Comparison of ENCODE assay signal across 16 cellular contexts in the genomic region with DNA sequence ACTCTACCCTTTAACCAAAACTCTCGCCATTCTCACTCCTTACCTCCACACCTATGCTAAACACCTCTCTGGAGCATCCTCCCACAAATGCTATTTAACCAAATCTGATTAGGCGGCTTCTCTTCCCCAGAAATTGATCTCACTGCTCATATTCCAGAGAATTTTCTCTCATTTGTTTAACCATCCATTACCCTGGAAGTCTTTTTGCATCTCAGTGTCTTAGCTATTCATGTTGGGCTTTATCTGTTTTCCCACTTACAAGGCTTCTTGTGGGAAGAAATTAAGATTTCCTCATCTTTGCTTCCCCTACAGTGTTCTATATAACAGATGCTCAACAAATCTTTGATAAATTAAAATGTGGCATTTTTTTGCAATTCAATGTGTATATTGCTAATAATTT. TPM values are rescaled to one million over a fixed set of nuclear protein-coding genes. Genes with fewer than 3 reads are reported as not detected.
A peak's percentile ranks its signal among the peaks of the same experiment; 100 is the strongest.
DNase-seq lines count a peak whose midpoint lies in the region; ATAC-seq and TF ChIP-seq lines count a peak whose summit lies in the region.
"Had no signal": no experiment of that assay in that cellular context is flagged by ENCODE, and none has a peak within 500 bp of the region (broad histone marks: within the 10 kb centered on the region; RNA-seq: fewer than 3 reads in every experiment).

No MANE protein-coding gene starts in this region.

- no peaks in the 10 kb centered on the region for H3K9me2 ChIP-seq in GM23338 (ENCODE audit: insufficient read depth)

- H3F3A ChIP-seq in GM23338 (replicated peaks; ENCODE audit: low read depth) = peaks cover 33% of the 10 kb centered on the region; the same call in 1 of the 2 replicates

- H3K4me2 ChIP-seq in GM23338 = no peak overlapping the region

- H3K4me1 Mint-ChIP-seq in CD8-positive, alpha-beta memory T cell = peaks cover 8 to 9% (median 9%) of the 10 kb centered on the region in 3 donors
- peaks cover 11% of the 10 kb centered on the region; the same call in 2 of the 3 replicates for H3K4me1 Mint-ChIP-seq in GM23338
- H3K4me1 Mint-ChIP-seq in WTC11 = peaks cover 10% of the 10 kb centered on the region
- H3K4me1 Mint-ChIP-seq in neural crest cell = peaks cover 15% of the 10 kb centered on the region

- ATAC-seq in GM23338 (no peak), WTC11 (no peak), HG02981 (IDR thresholded peaks at IDR 0.05; ENCODE audit: unreplicated experiment) (no peak)
- ATAC-seq: HCT116 had no signal

- no peak overlapping the region for H3K27ac ChIP-seq in CD8-positive, alpha-beta memory T cell (ENCODE audit: low read depth, low read length)
- H3K27ac ChIP-seq in GM23338 (ENCODE audit: low read depth) = 0 out of 2 replicates have a peak overlapping the region, but pooled peaks have one; percentile 61
- H3K27ac ChIP-seq: GM23248 had no signal

- no peaks in the 10 kb centered on the region for H3K9me3 ChIP-seq in CD8-positive, alpha-beta memory T cell (ENCODE audit: low read length)
- H3K9me3 ChIP-seq: Caco-2 had no signal

- peaks cover 1% of the 10 kb centered on the region for H3K4me1 ChIP-seq in CD8-positive, alpha-beta memory T cell (ENCODE audit: insufficient read depth, low read length)
- H3K4me1 ChIP-seq in GM23338 (ENCODE audit: insufficient read depth) = no peaks in the 10 kb centered on the region

- TF ChIP-seq CTCF in GM23338 (conservative IDR thresholded peaks at IDR 0.05; ENCODE audit: low read depth in 2 of 2) (no peak), WTC11 (IDR thresholded peaks at IDR 0.05) (no peak), neural crest cell (conservative IDR thresholded peaks at IDR 0.05) (no peak)

- H3K79me2 ChIP-seq in GM23338 (replicated peaks; ENCODE audit: insufficient read depth) = no peaks in the 10 kb centered on the region

- no peaks in the 10 kb centered on the region for H3K27me3 ChIP-seq in CD8-positive, alpha-beta memory T cell (ENCODE audit: insufficient read depth, low read length, poor library complexity, severe bottlenecking)
- H3K27me3 ChIP-seq in GM23338 (ENCODE audit: insufficient read depth) = no peaks in the 10 kb centered on the region

- no peak overlapping the region for H3K4me3 Mint-ChIP-seq in CD8-positive, alpha-beta memory T cell
- no peak overlapping the region for H3K4me3 Mint-ChIP-seq in GM23338
- H3K4me3 Mint-ChIP-seq in WTC11 = no peak overlapping the region
- no peak overlapping the region for H3K4me3 Mint-ChIP-seq in neural crest cell
- H3K4me3 Mint-ChIP-seq: H9, HFFc6 had no signal

- H3K36me3 Mint-ChIP-seq in CD8-positive, alpha-beta memory T cell = peaks cover 0 to 42% (median 8%) of the 10 kb centered on the region in 3 donors
- H3K36me3 Mint-ChIP-seq in GM23338 (ENCODE audit: low read depth) (peaks cover 34% of the 10 kb centered on the region), WTC11 (peaks cover 31% of the 10 kb centered on the region), neural crest cell (ENCODE audit: low read depth) (peaks cover 1% of the 10 kb centered on the region)

- DNase-seq in CD8-positive, alpha-beta memory T cell = no peak
- DNase-seq in GM23338 (ENCODE audit: low spot score) (no peak), WTC11 (ENCODE audit: low spot score) (no peak), neural crest cell (ENCODE audit: low read depth, low spot score) (no peak), KG1 (lab: John Stamatoyannopoulos, UW) (no peak), germinal center (ENCODE audit: low spot score) (no peak)
- DNase-seq: C1 segment of cervical spinal cord; Caco-2; CD4-positive, alpha-beta memory T cell; DMS153; DND-41; GM23248; H9; HFFc6 had no signal

- POLR2A ChIA-PET in CD8-positive, alpha-beta memory T cell (lab: Charles Lee) = no interaction called here
- POLR2A ChIA-PET in WTC11 (lab: Charles Lee) = no interaction called here

- no peak overlapping the region for H3K4me3 ChIP-seq in CD8-positive, alpha-beta memory T cell (ENCODE audit: low read length)
- H3K4me3 ChIP-seq in GM23338 = no peak overlapping the region
- H3K4me3 ChIP-seq: GM23248 had no signal

- H2AFZ ChIP-seq in GM23338 = no peak overlapping the region
- H2AFZ ChIP-seq: GM23248 had no signal

- no peaks in the 10 kb centered on the region for H3K36me3 ChIP-seq in CD8-positive, alpha-beta memory T cell (ENCODE audit: insufficient read depth, low read length)
- H3K36me3 ChIP-seq in GM23338 (ENCODE audit: insufficient read depth) = peaks cover 29% of the 10 kb centered on the region; the same call in 1 of the 2 replicates

- H4K20me1 ChIP-seq in GM23338 (replicated peaks; ENCODE audit: insufficient read depth) = no peaks in the 10 kb centered on the region

- no peaks in the 10 kb centered on the region for H3K9me3 Mint-ChIP-seq in CD8-positive, alpha-beta memory T cell
- H3K9me3 Mint-ChIP-seq in GM23338 (no peaks in the 10 kb centered on the region), WTC11 (no peaks in the 10 kb centered on the region), neural crest cell (no peaks in the 10 kb centered on the region)
- H3K9me3 Mint-ChIP-seq: CD4-positive, alpha-beta memory T cell; H9; HFFc6 had no signal

- CTCF ChIA-PET in CD8-positive, alpha-beta memory T cell (lab: Charles Lee) = no interaction called here
- CTCF ChIA-PET in WTC11 (lab: Charles Lee) = interaction anchor here (1.2 to 2.9 kb wide), 2 partner anchors 108 to 1105 kb away, joined by 3 to 18 read pairs; a partner anchor contains a TSS

- no peaks in the 10 kb centered on the region for H3K27me3 Mint-ChIP-seq in CD8-positive, alpha-beta memory T cell
- H3K27me3 Mint-ChIP-seq in GM23338 (ENCODE audit: insufficient read depth, low read depth, poor library complexity) (peaks cover 3% of the 10 kb centered on the region), WTC11 (ENCODE audit: low read depth) (no peaks in the 10 kb centered on the region), neural crest cell (ENCODE audit: low read depth) (no peaks in the 10 kb centered on the region)
- H3K27me3 Mint-ChIP-seq: CD4-positive, alpha-beta memory T cell had no signal

- peak overlapping the region in 5 of 8 donors; percentile 4 to 90 (median 30) for H3K27ac Mint-ChIP-seq in CD8-positive, alpha-beta memory T cell
- H3K27ac Mint-ChIP-seq in GM23338 = no peak overlapping the region
- H3K27ac Mint-ChIP-seq in WTC11 = peak overlapping the region; percentile 14; the same call in 1 of the 2 replicates
- peak overlapping the region; percentile 72 for H3K27ac Mint-ChIP-seq in neural crest cell (ENCODE audit: unreplicated experiment)
- H3K27ac Mint-ChIP-seq: HFFc6 had no signal

TF ChIP-seq in GM23338, 12 proteins besides CTCF, POLR2A, EP300 and RAD21 (continues in another document):
- TF ChIP-seq CREB1 (CRISPR knock-in tag; IDR thresholded peaks at IDR 0.05; ENCODE audit: low read depth) (no peak), POLR2AphosphoS5 (IDR thresholded peaks at IDR 0.05; ENCODE audit: low read depth) (no peak), STAT1 (IDR thresholded peaks at IDR 0.05; ENCODE audit: unreplicated experiment) (no peak), JUNB (IDR thresholded peaks at IDR 0.05; ENCODE audit: unreplicated experiment) (no peak), EZH2 (IDR thresholded peaks at IDR 0.05; ENCODE audit: low read depth, unreplicated experiment) (no peak)

TF ChIP-seq in WTC11, 78 proteins besides CTCF, POLR2A, EP300 and RAD21 (continues in another document):
- TF ChIP-seq, protein P1, sequence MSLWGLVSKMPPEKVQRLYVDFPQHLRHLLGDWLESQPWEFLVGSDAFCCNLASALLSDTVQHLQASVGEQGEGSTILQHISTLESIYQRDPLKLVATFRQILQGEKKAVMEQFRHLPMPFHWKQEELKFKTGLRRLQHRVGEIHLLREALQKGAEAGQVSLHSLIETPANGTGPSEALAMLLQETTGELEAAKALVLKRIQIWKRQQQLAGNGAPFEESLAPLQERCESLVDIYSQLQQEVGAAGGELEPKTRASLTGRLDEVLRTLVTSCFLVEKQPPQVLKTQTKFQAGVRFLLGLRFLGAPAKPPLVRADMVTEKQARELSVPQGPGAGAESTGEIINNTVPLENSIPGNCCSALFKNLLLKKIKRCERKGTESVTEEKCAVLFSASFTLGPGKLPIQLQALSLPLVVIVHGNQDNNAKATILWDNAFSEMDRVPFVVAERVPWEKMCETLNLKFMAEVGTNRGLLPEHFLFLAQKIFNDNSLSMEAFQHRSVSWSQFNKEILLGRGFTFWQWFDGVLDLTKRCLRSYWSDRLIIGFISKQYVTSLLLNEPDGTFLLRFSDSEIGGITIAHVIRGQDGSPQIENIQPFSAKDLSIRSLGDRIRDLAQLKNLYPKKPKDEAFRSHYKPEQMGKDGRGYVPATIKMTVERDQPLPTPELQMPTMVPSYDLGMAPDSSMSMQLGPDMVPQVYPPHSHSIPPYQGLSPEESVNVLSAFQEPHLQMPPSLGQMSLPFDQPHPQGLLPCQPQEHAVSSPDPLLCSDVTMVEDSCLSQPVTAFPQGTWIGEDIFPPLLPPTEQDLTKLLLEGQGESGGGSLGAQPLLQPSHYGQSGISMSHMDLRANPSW (CRISPR knock-in tag; conservative IDR thresholded peaks at IDR 0.05; ENCODE audit: low read depth) = no peak
- TF ChIP-seq CBFB (CRISPR knock-in tag; IDR thresholded peaks at IDR 0.05; ENCODE audit: low read depth) (no peak), ZNF263 (CRISPR knock-in tag; IDR thresholded peaks at IDR 0.05; ENCODE audit: low read depth) (no peak), ZNF138 (CRISPR knock-in tag; conservative IDR thresholded peaks at IDR 0.05) (no peak), OVOL2 (CRISPR knock-in tag; IDR thresholded peaks at IDR 0.05; ENCODE audit: borderline replicate concordance) (no peak)
- TF ChIP-seq, protein P2, sequence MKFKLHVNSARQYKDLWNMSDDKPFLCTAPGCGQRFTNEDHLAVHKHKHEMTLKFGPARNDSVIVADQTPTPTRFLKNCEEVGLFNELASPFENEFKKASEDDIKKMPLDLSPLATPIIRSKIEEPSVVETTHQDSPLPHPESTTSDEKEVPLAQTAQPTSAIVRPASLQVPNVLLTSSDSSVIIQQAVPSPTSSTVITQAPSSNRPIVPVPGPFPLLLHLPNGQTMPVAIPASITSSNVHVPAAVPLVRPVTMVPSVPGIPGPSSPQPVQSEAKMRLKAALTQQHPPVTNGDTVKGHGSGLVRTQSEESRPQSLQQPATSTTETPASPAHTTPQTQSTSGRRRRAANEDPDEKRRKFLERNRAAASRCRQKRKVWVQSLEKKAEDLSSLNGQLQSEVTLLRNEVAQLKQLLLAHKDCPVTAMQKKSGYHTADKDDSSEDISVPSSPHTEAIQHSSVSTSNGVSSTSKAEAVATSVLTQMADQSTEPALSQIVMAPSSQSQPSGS (CRISPR knock-in tag; IDR thresholded peaks at IDR 0.05; ENCODE audit: borderline replicate concordance, low read depth) = no peak

RNA-seq across cellular contexts. Expression of a gene that starts 45.5 kb away (rescaled TPM):
- 10 to 100 TPM; 28.6 to 31.5 TPM for total RNA-seq in CD8-positive, alpha-beta memory T cell
- polyA plus RNA-seq in CD8-positive, alpha-beta memory T cell = 8.6 TPM
- 109 and 126 TPM in 2 replicates for total RNA-seq in GM23338 (2014; rRNA removed; shearing (Covaris generic))
- polyA plus RNA-seq in GM23338 (2016; fragmentation: Nextera tagmentation; extraction: Ambion mirVana) = 66.0 and 70.3 TPM in 2 replicates
- total RNA-seq in WTC11 (2021) (86.4 to 118 TPM (median 89.3 TPM) in 3 replicates), neural crest cell (44.0 and 44.8 TPM in 2 replicates)
